8 cellular contexts compared by ENCODE assay signal in genomic region chr2:64325852-64326577, GRCh38.
DNase-seq lines count a peak whose midpoint lies in the region; ATAC-seq lines count a peak whose summit lies in the region.

No MANE protein-coding gene starts in this region.

- POLR2A ChIA-PET in activated CD8-positive, alpha-beta T cell treated with anti-CD3 and anti-CD28 coated beads, Interleukin-2, amount 10 ng/mL, durations not matched to agents 7 days and 5 days (lab: Charles Lee) = interaction anchor here (0.5 to 3.0 kb wide), 10 partner anchors 42 to 901 kb away, joined by 3 to 24 read pairs (median 3); partner anchors contain the start of genes ACTR2, AFTPH and UGP2

- ATAC-seq in GM19023 (IDR thresholded peaks at IDR 0.05; ENCODE audit: unreplicated experiment) (peak; percentile 81), HG03060 (IDR thresholded peaks at IDR 0.05; ENCODE audit: low read depth, unreplicated experiment) (peak; percentile 73)
- peak; percentile 94 for ATAC-seq in activated CD8-positive, alpha-beta T cell treated with anti-CD3 and anti-CD28 coated beads, Interleukin-2, amount 10 ng/mL, durations not matched to agents 7 days and 5 days

- peak; percentile 80 for DNase-seq in activated CD8-positive, alpha-beta T cell treated with anti-CD3 and anti-CD28 coated beads, Interleukin-2, amount 10 ng/mL, durations not matched to agents 7 days and 5 days
- DNase-seq in stimulated activated CD4-positive, alpha-beta T cell treated with anti-CD3 and anti-CD28 coated beads, Interleukin-12 subunit alpha, Interleukin-12 subunit beta, amount 100 ng/mL, for 48 hours (ENCODE audit: low read depth in 2 of 3, low spot score in 1 of 3) = peak in 2 of 3 donors; percentile 54 to 61
- DNase-seq in midbrain (lab: John Stamatoyannopoulos, UW) (no peak), G401 (ENCODE audit: low spot score) (no peak), NCI-H1930 (lab: John Stamatoyannopoulos, UW) (no peak), NCI-H146 (lab: John Stamatoyannopoulos, UW) (no peak)

- H3K27ac Mint-ChIP-seq in activated CD8-positive, alpha-beta T cell treated with anti-CD3 and anti-CD28 coated beads, Interleukin-2, amount 10 ng/mL, durations not matched to agents 7 days and 5 days = peak overlapping the region; percentile 89

- peaks cover 18% of the 10 kb centered on the region for H3K27me3 Mint-ChIP-seq in activated CD8-positive, alpha-beta T cell treated with anti-CD3 and anti-CD28 coated beads, Interleukin-2, amount 10 ng/mL, durations not matched to agents 7 days and 5 days (ENCODE audit: low read depth)

- H3K36me3 Mint-ChIP-seq in activated CD8-positive, alpha-beta T cell treated with anti-CD3 and anti-CD28 coated beads, Interleukin-2, amount 10 ng/mL, durations not matched to agents 7 days and 5 days (ENCODE audit: low read depth) = no peaks in the 10 kb centered on the region

- H3K4me3 Mint-ChIP-seq in activated CD8-positive, alpha-beta T cell treated with anti-CD3 and anti-CD28 coated beads, Interleukin-2, amount 10 ng/mL, durations not matched to agents 7 days and 5 days = peak overlapping the region; percentile 60

- in situ Hi-C loops in G401 (cut with HindIII; ENCODE audit: low sequenced_read_pairs) = no loop called here

- H3K9me3 Mint-ChIP-seq in activated CD8-positive, alpha-beta T cell treated with anti-CD3 and anti-CD28 coated beads, Interleukin-2, amount 10 ng/mL, durations not matched to agents 7 days and 5 days (ENCODE audit: insufficient read depth) = no peaks in the 10 kb centered on the region

- peaks cover 64% of the 10 kb centered on the region for H3K4me1 Mint-ChIP-seq in activated CD8-positive, alpha-beta T cell treated with anti-CD3 and anti-CD28 coated beads, Interleukin-2, amount 10 ng/mL, durations not matched to agents 7 days and 5 days (ENCODE audit: low read depth)

- CTCF ChIA-PET in activated CD8-positive, alpha-beta T cell treated with anti-CD3 and anti-CD28 coated beads, Interleukin-2, amount 10 ng/mL, durations not matched to agents 7 days and 5 days (lab: Charles Lee) = interaction anchor here (0.5 to 8.8 kb wide), 30 partner anchors 12 to 725 kb away, joined by 3 to 321 read pairs (median 4); partner anchors contain the start of gene AFTPH

Comparison
In these comparisons a context has a peak if more than half of its experiments do, and no peak if none do; other contexts are left out.
1. DNase-seq: peak in activated CD8-positive, alpha-beta T cell treated with anti-CD3 and anti-CD28 coated beads, Interleukin-2, amount 10 ng/mL, durations not matched to agents 7 days and 5 days (single experiment) and stimulated activated CD4-positive, alpha-beta T cell treated with anti-CD3 and anti-CD28 coated beads, Interleukin-12 subunit alpha, Interleukin-12 subunit beta, amount 100 ng/mL, for 48 hours (2 of 3); none in midbrain (single experiment), G401 (single experiment), NCI-H1930 (0 of 2) and NCI-H146 (single experiment).
2. Peak in every context shown above with its lines, with median percentiles within 50 percentile points of each other: ATAC-seq.